ENCODE assay signal across 7 cellular contexts in the genomic region with DNA sequence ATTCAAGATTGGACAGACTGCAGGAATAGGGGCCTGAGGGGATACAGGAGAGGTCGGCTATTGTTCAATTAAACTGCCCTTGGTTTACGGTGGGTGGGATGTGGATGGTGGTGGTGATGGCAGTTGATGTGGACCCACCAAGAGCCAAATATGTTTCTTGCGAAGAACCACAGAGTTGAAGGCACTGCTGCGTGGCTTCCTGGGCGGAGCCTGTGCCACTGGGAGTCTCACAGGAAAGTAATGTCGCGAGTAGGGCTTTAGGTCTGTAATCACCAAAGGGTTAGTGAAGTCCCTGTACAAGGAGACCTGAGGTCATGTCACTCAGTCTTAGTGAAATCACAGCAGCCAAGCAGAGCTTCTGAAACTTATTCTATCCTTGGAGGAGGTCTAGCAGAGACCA. TPM values are rescaled to one million over a fixed set of nuclear protein-coding genes. Genes with fewer than 3 reads are reported as not detected.
DNase-seq lines count a peak whose midpoint lies in the region; ATAC-seq and TF ChIP-seq lines count a peak whose summit lies in the region.
"Not testable (repeated sequence)": the region's sequence is repeated elsewhere in the genome, so short reads cannot be mapped to it uniquely, and the experiment has no call there.

No MANE protein-coding gene starts in this region.

- H4K20me1 ChIP-seq in BLaER1 treated with 17β-estradiol and CSF1 and Interleukin-3, amounts not matched to agents 10 nM and 100 nM, result not testable (repeated sequence)

- peak overlapping the region; percentile 54 to 90 (median 89) for H3K27ac Mint-ChIP-seq in IgD-negative memory B cell
- not testable (repeated sequence) for H3K27ac Mint-ChIP-seq in T-helper 17 cell; activated CD4-positive, alpha-beta memory T cell treated with anti-CD3 and anti-CD28 coated beads, Interleukin-2, amount 10 ng/mL, durations not matched to agents 7 days and 5 days
- peak overlapping the region; percentile 72 for H3K27ac Mint-ChIP-seq in activated naive CD8-positive, alpha-beta T cell treated with anti-CD3 and anti-CD28 coated beads, Interleukin-2, amount 10 ng/mL, durations not matched to agents 7 days and 5 days

- H3K9me3 Mint-ChIP-seq in IgD-negative memory B cell; activated CD4-positive, alpha-beta memory T cell treated with anti-CD3 and anti-CD28 coated beads, Interleukin-2, amount 10 ng/mL, durations not matched to agents 7 days and 5 days; activated naive CD8-positive, alpha-beta T cell treated with anti-CD3 and anti-CD28 coated beads, Interleukin-2, amount 10 ng/mL, durations not matched to agents 7 days and 5 days: not testable (repeated sequence)

- H3K36me3 Mint-ChIP-seq in IgD-negative memory B cell; T-helper 17 cell (ENCODE audit: low read depth); activated CD4-positive, alpha-beta memory T cell treated with anti-CD3 and anti-CD28 coated beads, Interleukin-2, amount 10 ng/mL, durations not matched to agents 7 days and 5 days (ENCODE audit: low read depth); activated naive CD8-positive, alpha-beta T cell treated with anti-CD3 and anti-CD28 coated beads, Interleukin-2, amount 10 ng/mL, durations not matched to agents 7 days and 5 days: not testable (repeated sequence)

- H3K4me1 ChIP-seq in BLaER1 treated with 17β-estradiol and CSF1 and Interleukin-3, amounts not matched to agents 10 nM and 100 nM, result peaks cover 6 to 60% (median 40%) of the 10 kb centered on the region in 10 experiments
- not testable (repeated sequence) for H3K4me1 ChIP-seq in spleen

- TF ChIP-seq CTCF in spleen (IDR thresholded peaks at IDR 0.05 in 8 of 11, conservative IDR thresholded peaks at IDR 0.05 in 3 of 11), result not testable (repeated sequence)

- H3K4me3 Mint-ChIP-seq in IgD-negative memory B cell, result peak overlapping the region; percentile 42 to 93 (median 84)
- H3K4me3 Mint-ChIP-seq in T-helper 17 cell; activated CD4-positive, alpha-beta memory T cell treated with anti-CD3 and anti-CD28 coated beads, Interleukin-2, amount 10 ng/mL, durations not matched to agents 7 days and 5 days: not testable (repeated sequence)
- H3K4me3 Mint-ChIP-seq in activated naive CD8-positive, alpha-beta T cell treated with anti-CD3 and anti-CD28 coated beads, Interleukin-2, amount 10 ng/mL, durations not matched to agents 7 days and 5 days, result peak overlapping the region; percentile 64

- peak overlapping the region in 7 of 11 experiments; percentile 40 to 74 (median 59); a peak in 13 of 22 replicates for H3K27ac ChIP-seq in BLaER1 treated with 17β-estradiol and CSF1 and Interleukin-3, amounts not matched to agents 10 nM and 100 nM
- peak overlapping the region in 2 of 8 donors; percentile 28 to 31 for H3K27ac ChIP-seq in spleen

- H3K36me3 ChIP-seq in BLaER1 treated with 17β-estradiol and CSF1 and Interleukin-3, amounts not matched to agents 10 nM and 100 nM; spleen: not testable (repeated sequence)

- 37 to 62% (median 51%) methylated on average over 7 of the region's 7 CpGs for WGBS in spleen, 5 donors

- not testable (repeated sequence) for H3K27me3 ChIP-seq in BLaER1 treated with 17β-estradiol and CSF1 and Interleukin-3, amounts not matched to agents 10 nM and 100 nM; spleen (replicated peaks in 1 of 7)

- ATAC-seq in T-helper 17 cell, result peak; percentile 27
- peak; percentile 87 for ATAC-seq in activated naive CD8-positive, alpha-beta T cell treated with anti-CD3 and anti-CD28 coated beads, Interleukin-2, amount 10 ng/mL, durations not matched to agents 7 days and 5 days (ENCODE audit: low read depth)

- not testable (repeated sequence) for H3K27me3 Mint-ChIP-seq in IgD-negative memory B cell; activated naive CD8-positive, alpha-beta T cell treated with anti-CD3 and anti-CD28 coated beads, Interleukin-2, amount 10 ng/mL, durations not matched to agents 7 days and 5 days
- H3K27me3 Mint-ChIP-seq in T-helper 17 cell, result peaks cover 13% of the 10 kb centered on the region
- peaks cover 10% of the 10 kb centered on the region for H3K27me3 Mint-ChIP-seq in activated CD4-positive, alpha-beta memory T cell treated with anti-CD3 and anti-CD28 coated beads, Interleukin-2, amount 10 ng/mL, durations not matched to agents 7 days and 5 days

- H3K4me2 ChIP-seq in BLaER1 treated with 17β-estradiol and CSF1 and Interleukin-3, amounts not matched to agents 10 nM and 100 nM, result peak overlapping the region; percentile 32 to 88 (median 73); a peak in 19 of 22 replicates

- not testable (repeated sequence) for H3K9me3 ChIP-seq in BLaER1 treated with 17β-estradiol and CSF1 and Interleukin-3, amounts not matched to agents 10 nM and 100 nM (replicated peaks in 1 of 11); T-helper 17 cell (ENCODE audit: control insufficient read depth, low read length, poor library complexity, severe bottlenecking); spleen

- intact Hi-C loops in spleen (cut with DNase I; ENCODE audit: low total_unique reads), result not testable (repeated sequence)

- TF ChIP-seq POLR2A in spleen (IDR thresholded peaks at IDR 0.05), result not testable (repeated sequence)

- peak overlapping the region in 1 of 11 experiments; percentile 52; a peak in 1 of 22 replicates for H3K9ac ChIP-seq in BLaER1 treated with 17β-estradiol and CSF1 and Interleukin-3, amounts not matched to agents 10 nM and 100 nM

- DNase-seq in NAMALWA (ENCODE audit: low spot score), result peak; percentile 60
- DNase-seq in T-helper 17 cell; activated naive CD8-positive, alpha-beta T cell treated with anti-CD3 and anti-CD28 coated beads, Interleukin-2, amount 10 ng/mL, durations not matched to agents 7 days and 5 days: not testable (repeated sequence)
- peak; percentile 24 for DNase-seq in activated CD4-positive, alpha-beta memory T cell treated with anti-CD3 and anti-CD28 coated beads, Interleukin-2, amount 10 ng/mL, durations not matched to agents 7 days and 5 days
- DNase-seq in spleen, result peak; percentile 76

- peak overlapping the region in 1 of 10 experiments; percentile 25; a peak in 2 of 20 replicates for H3K4me3 ChIP-seq in BLaER1 treated with 17β-estradiol and CSF1 and Interleukin-3, amounts not matched to agents 10 nM and 100 nM
- H3K4me3 ChIP-seq in spleen, result not testable (repeated sequence)

- H3K4me1 Mint-ChIP-seq in IgD-negative memory B cell, result peaks cover 30 to 40% (median 39%) of the 10 kb centered on the region in 3 donors
- H3K4me1 Mint-ChIP-seq in T-helper 17 cell; activated CD4-positive, alpha-beta memory T cell treated with anti-CD3 and anti-CD28 coated beads, Interleukin-2, amount 10 ng/mL, durations not matched to agents 7 days and 5 days: not testable (repeated sequence)
- peaks cover 11% of the 10 kb centered on the region for H3K4me1 Mint-ChIP-seq in activated naive CD8-positive, alpha-beta T cell treated with anti-CD3 and anti-CD28 coated beads, Interleukin-2, amount 10 ng/mL, durations not matched to agents 7 days and 5 days

- POLR2A ChIA-PET in activated CD4-positive, alpha-beta memory T cell treated with anti-CD3 and anti-CD28 coated beads, Interleukin-2, amount 10 ng/mL, durations not matched to agents 7 days and 5 days (lab: Charles Lee); activated naive CD8-positive, alpha-beta T cell treated with anti-CD3 and anti-CD28 coated beads, Interleukin-2, amount 10 ng/mL, durations not matched to agents 7 days and 5 days (lab: Charles Lee): not testable (repeated sequence)

- CTCF ChIA-PET in activated CD4-positive, alpha-beta memory T cell treated with anti-CD3 and anti-CD28 coated beads, Interleukin-2, amount 10 ng/mL, durations not matched to agents 7 days and 5 days (lab: Charles Lee), result not testable (repeated sequence)

RNA-seq across cellular contexts. Expression of a gene that starts 46.2 kb away (rescaled TPM):
- 13.6 TPM for polyA plus RNA-seq in IgD-negative memory B cell
- 10 to 100 TPM; 16.9 to 21.4 TPM for total RNA-seq in T-helper 17 cell
- 10 to 100 TPM; 21.0 to 22.0 TPM for total RNA-seq in activated CD4-positive, alpha-beta memory T cell treated with anti-CD3 and anti-CD28 coated beads, Interleukin-2, amount 10 ng/mL, durations not matched to agents 7 days and 5 days
- total RNA-seq in activated naive CD8-positive, alpha-beta T cell treated with anti-CD3 and anti-CD28 coated beads, Interleukin-2, amount 10 ng/mL, durations not matched to agents 7 days and 5 days, result 10 to 100 TPM; 26.9 to 31.5 TPM
- 10 to 100 TPM in 2 of 7 donors, 1 to 10 TPM in 5; 4.6 to 12.8 (median 6.0) TPM for total RNA-seq in spleen
- polyA plus RNA-seq in spleen, result 1 to 10 TPM; 7.7 to 9.5 (median 8.6) TPM
